Comparison of ENCODE assay signal across 14 cellular contexts in the genomic region with DNA sequence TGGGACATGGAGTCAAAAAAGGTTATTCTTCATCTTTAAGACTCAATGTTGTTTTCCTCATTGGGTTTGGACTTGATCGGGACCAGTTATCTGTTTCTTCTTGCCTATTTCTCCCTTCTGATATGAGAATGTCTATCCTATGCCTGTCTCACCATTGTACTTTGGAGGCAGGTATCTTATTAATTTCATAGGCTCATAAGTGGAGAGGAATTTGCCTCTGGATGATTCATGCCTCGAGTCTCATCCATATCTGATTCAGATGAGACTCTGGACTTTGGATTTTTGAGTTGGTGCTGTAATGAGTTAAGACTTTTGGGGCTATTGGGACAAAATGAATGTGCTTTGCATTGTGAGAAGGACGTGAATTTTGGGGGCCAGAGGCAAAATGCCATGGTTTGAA. TPM values are rescaled to one million over a fixed set of nuclear protein-coding genes. Genes with fewer than 3 reads are reported as not detected.
A peak's percentile ranks its signal among the peaks of the same experiment; 100 is the strongest.
DNase-seq lines count a peak whose midpoint lies in the region; ATAC-seq and TF ChIP-seq lines count a peak whose summit lies in the region.
"Had no signal": no experiment of that assay in that cellular context is flagged by ENCODE, and none has a peak within 500 bp of the region (broad histone marks: within the 10 kb centered on the region; RNA-seq: fewer than 3 reads in every experiment).

No MANE protein-coding gene starts in this region.

- TF ChIP-seq CTCF in mucosa of descending colon (IDR thresholded peaks at IDR 0.05): no peak

- H3K4me1 ChIP-seq in mucosa of descending colon (ENCODE audit: low read depth): no peaks in the 10 kb centered on the region

- no peaks in the 10 kb centered on the region for H3K36me3 ChIP-seq in mucosa of descending colon (ENCODE audit: low read depth)

- no peaks in the 10 kb centered on the region for H3K9me3 ChIP-seq in mucosa of descending colon

- intact Hi-C loops in mucosa of descending colon (cut with DNase I, micrococcal nuclease): no loop called here

- DNase-seq in ELR (ENCODE audit: low read depth) (peak; percentile 19), RKO (ENCODE audit: low spot score) (peak; percentile 21), epithelial cell of prostate (ENCODE audit: low read depth, low spot score) (peak; percentile 2), mucosa of descending colon (no peak), HK-2 (ENCODE audit: unreplicated experiment) (no peak), NCI-H128 (lab: John Stamatoyannopoulos, UW; ENCODE audit: unreplicated experiment) (no peak), GF-D8 (lab: John Stamatoyannopoulos, UW) (no peak)
- DNase-seq: C1 segment of cervical spinal cord; Calu3; CD4-positive, alpha-beta T cell; DMS 273 treated with DMSO at 0.1 percent for 48 hours; HCEC 1CT; HFFc6 had no signal

- H3K4me3 ChIP-seq in mucosa of descending colon: no peak overlapping the region

- H3K27ac ChIP-seq in epithelial cell of prostate: no peak overlapping the region
- H3K27ac ChIP-seq: HL-60 had no signal

- ATAC-seq in mucosa of descending colon: peak; percentile 64

RNA-seq across cellular contexts. Expression of gene CCDC7, which starts 36.2 kb away (rescaled TPM):
- 10 to 100 TPM; 11.2 to 36.5 (median 14.2) TPM for total RNA-seq in mucosa of descending colon

Comparison
In these comparisons a context has a peak if more than half of its experiments do, and no peak if none do; other contexts are left out.
1. DNase-seq: peak in ELR (single experiment), RKO (single experiment) and epithelial cell of prostate (single experiment); none in mucosa of descending colon (0 of 3), HK-2 (single experiment), NCI-H128 (single experiment) and GF-D8 (single experiment).